In the genomic region with DNA sequence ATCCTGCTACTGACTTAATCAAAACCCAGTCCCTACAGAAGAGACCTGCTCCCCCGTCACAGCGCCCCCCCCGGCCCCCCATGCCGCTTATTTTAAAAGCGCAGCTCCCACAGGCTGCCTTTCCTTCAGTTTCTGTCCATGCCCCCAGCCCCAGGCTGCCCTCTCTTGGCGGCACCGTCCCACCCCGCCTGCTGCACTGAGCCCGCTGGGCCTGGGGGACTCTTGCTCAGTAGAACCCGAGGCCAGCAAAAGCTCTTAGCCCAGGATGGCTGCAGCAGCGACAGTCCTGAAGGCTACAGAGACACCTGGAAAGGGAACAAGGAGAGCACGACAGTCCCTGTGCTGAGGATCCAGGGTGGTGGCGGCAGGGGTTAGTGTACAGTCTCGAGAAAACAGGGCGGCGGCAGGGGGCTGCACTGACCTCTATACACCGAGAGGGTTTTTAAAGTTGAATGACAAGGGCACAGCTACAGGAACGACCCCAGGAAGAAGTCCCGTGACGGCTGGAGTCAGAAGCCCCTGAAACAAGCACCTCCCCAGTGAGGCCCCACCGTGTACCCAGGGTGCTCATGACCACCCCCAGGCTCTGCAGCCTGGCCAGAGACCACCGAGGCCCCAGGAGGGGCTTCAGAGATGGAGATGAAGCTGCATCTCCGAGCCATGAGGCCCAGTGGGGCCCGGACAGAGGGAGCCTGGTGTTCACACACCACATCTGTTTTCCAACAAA, we compare ENCODE assay signal across 1 cellular context.
A peak's percentile ranks its signal among the peaks of the same experiment; 100 is the strongest.
TF ChIP-seq lines count a peak whose summit lies in the region.

No MANE protein-coding gene starts in this region.

TF ChIP-seq in H1, 55 proteins besides CTCF, POLR2A, EP300 and RAD21:
- TF ChIP-seq RXRA (IDR thresholded peaks at IDR 0.05; ENCODE audit: insufficient read depth, low read depth, low read length): no peak
- TF ChIP-seq POLR2AphosphoS5 (IDR thresholded peaks at IDR 0.05; ENCODE audit: low read depth, low read length): peak; percentile 27; the same call in 1 of the 2 replicates
TF ChIP-seq in H1: peak in this region for 1.
